In the genomic region with DNA sequence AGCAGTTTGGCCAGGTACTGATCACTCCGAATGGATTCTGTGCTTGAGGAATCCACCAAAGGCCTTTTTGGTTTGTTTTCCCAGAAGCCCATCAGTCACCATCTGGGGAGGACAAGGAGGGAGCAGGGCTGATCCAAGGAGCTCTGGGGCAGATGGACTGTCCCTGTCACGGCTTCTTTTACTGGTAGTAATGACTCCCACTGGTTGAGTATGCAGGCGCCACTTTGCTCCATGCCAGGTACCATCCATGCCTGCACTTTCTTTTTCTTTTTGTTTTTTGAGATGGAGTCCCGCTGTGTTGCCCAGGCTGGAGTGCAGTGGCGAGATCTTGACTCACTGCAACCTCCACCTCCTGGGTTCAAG, we compare ENCODE assay signal across 1 cellular context.
TF ChIP-seq lines count a peak whose summit lies in the region.

No MANE protein-coding gene starts in this region.

TF ChIP-seq in K562, 482 proteins besides CTCF, POLR2A, EP300 and RAD21:
- TF ChIP-seq, protein P1, sequence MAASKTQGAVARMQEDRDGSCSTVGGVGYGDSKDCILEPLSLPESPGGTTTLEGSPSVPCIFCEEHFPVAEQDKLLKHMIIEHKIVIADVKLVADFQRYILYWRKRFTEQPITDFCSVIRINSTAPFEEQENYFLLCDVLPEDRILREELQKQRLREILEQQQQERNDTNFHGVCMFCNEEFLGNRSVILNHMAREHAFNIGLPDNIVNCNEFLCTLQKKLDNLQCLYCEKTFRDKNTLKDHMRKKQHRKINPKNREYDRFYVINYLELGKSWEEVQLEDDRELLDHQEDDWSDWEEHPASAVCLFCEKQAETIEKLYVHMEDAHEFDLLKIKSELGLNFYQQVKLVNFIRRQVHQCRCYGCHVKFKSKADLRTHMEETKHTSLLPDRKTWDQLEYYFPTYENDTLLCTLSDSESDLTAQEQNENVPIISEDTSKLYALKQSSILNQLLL (CRISPR knock-in tag; IDR thresholded peaks at IDR 0.05; ENCODE audit: borderline replicate concordance) = no peak
- TF ChIP-seq ZNF263 (CRISPR knock-in tag; IDR thresholded peaks at IDR 0.05; ENCODE audit: borderline replicate concordance) = peak; percentile 41; the same call in 1 of the 2 replicates
